1 cellular context compared by ENCODE assay signal in genomic region chr2:39197003-39197402, GRCh38. TPM values are rescaled to one million over a fixed set of nuclear protein-coding genes. Genes with fewer than 3 reads are reported as not detected.
"Had no signal": no experiment of that assay in that cellular context is flagged by ENCODE, and none has a peak within 500 bp of the region (broad histone marks: within the 10 kb centered on the region; RNA-seq: fewer than 3 reads in every experiment).

No MANE protein-coding gene starts in this region.

RNA-seq across cellular contexts. Expression of gene CDKL4, which starts 46.8 kb away (rescaled TPM):
- total RNA-seq: GM12878 had no signal
- polyA plus RNA-seq: GM12878 had no signal
